Comparison of ENCODE assay signal across 27 cellular contexts in the genomic region with DNA sequence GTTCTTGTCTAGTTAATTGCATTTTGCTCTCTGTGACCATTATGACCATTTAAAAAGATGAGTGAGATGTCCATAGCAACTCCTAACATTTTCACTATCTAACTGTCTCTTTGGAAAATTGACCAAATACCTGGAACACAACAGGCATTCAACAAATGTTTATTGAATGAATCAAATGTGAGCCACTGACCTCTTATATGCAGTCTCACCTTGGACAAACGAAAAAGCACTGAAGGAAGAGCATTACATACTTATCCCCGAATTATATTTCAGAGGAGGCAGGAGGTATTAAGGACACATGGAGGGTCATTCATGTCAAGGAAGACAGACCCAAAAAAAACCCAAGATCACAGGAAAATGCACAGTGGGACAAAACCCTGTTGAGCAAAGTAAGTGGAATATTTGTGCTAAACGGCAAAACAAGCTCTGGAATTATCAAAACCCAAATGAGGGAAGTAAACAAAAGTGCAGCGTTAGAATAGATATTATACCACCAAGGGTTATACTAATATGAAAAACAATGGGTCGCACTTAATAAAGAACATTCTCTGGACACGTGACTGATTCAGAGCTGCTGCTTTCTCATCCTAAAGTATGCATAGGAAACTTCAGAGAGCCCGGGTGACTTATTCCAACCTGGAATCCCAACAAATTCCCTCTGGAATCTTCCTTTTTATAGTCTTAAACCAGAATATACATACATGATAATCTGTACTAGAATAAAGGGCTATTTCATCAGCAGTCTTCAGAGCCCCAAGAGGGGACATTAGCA.
"Had no signal": no experiment of that assay in that cellular context is flagged by ENCODE, and none has a peak within 500 bp of the region (broad histone marks: within the 10 kb centered on the region; RNA-seq: fewer than 3 reads in every experiment).

No MANE protein-coding gene starts in this region.

- H3K36me3 ChIP-seq: ascending aorta, esophagus squamous epithelium, gastrocnemius medialis, heart left ventricle, lower lobe of right lung, neural progenitor cell, spleen, thoracic aorta, upper lobe of right lung, WERI-Rb-1 had no signal

- H3K4me2 ChIP-seq: neural progenitor cell had no signal

- H3K4me3 Mint-ChIP-seq: activated CD4-positive, alpha-beta T cell treated with anti-CD3 and anti-CD28 coated beads, Interleukin-2, amount 10 ng/mL, durations not matched to agents 7 days and 5 days; activated CD8-positive, alpha-beta memory T cell treated with anti-CD3 and anti-CD28 coated beads, Interleukin-2, amount 10 ng/mL, durations not matched to agents 7 days and 5 days; activated CD8-positive, alpha-beta T cell treated with anti-CD3 and anti-CD28 coated beads for 36 hours; activated T-helper 1 cell treated with anti-CD3 and anti-CD28 coated beads, Interleukin-12 subunit alpha, Interleukin-12 subunit beta, Interleukin-2, Interleukin-4 antibody, amounts not matched to agents 30 ng/mL and 10 ng/mL and 1 ng/mL, durations not matched to agents 14 hours and 24 hours and 36 hours; effector memory CD8-positive, alpha-beta T cell; naive thymus-derived CD8-positive, alpha-beta T cell; neural progenitor cell had no signal

- ATAC-seq: activated CD8-positive, alpha-beta memory T cell treated with anti-CD3 and anti-CD28 coated beads, Interleukin-2, amount 10 ng/mL, durations not matched to agents 7 days and 5 days; activated CD8-positive, alpha-beta T cell treated with anti-CD3 and anti-CD28 coated beads for 36 hours; effector memory CD8-positive, alpha-beta T cell; gastrocnemius medialis; heart left ventricle; left colon; lower lobe of right lung; naive thymus-derived CD8-positive, alpha-beta T cell; upper lobe of right lung had no signal

- H3K27me3 ChIP-seq: ascending aorta, esophagus squamous epithelium, gastrocnemius medialis, heart left ventricle, upper lobe of right lung had no signal

- H3K9ac ChIP-seq: neural progenitor cell had no signal

- H3K36me3 Mint-ChIP-seq: activated CD8-positive, alpha-beta memory T cell treated with anti-CD3 and anti-CD28 coated beads, Interleukin-2, amount 10 ng/mL, durations not matched to agents 7 days and 5 days; neural progenitor cell had no signal

- H2AFZ ChIP-seq: neural progenitor cell had no signal

- FAIRE-seq: colon had no signal

- H3K9me3 ChIP-seq: ascending aorta, esophagus squamous epithelium, gastrocnemius medialis, heart left ventricle, lower lobe of right lung, spleen, thoracic aorta, upper lobe of right lung had no signal

- H3K4me1 ChIP-seq: neural progenitor cell, spleen, upper lobe of right lung had no signal

- H3K27ac ChIP-seq: lower lobe of right lung, neural progenitor cell, spleen, thoracic aorta, upper lobe of right lung, WERI-Rb-1 had no signal

- DNase-seq: activated CD4-positive, alpha-beta T cell treated with anti-CD3 and anti-CD28 coated beads, Interleukin-2, amount 10 ng/mL, durations not matched to agents 7 days and 5 days; activated CD4-positive, CD25-positive, alpha-beta regulatory T cell treated with anti-CD3 and anti-CD28 coated beads, Interleukin-2, amount 50 U/mL, for 72 hours; activated CD8-positive, alpha-beta memory T cell treated with anti-CD3 and anti-CD28 coated beads, Interleukin-2, amount 10 ng/mL, durations not matched to agents 7 days and 5 days; activated CD8-positive, alpha-beta T cell treated with anti-CD3 and anti-CD28 coated beads for 36 hours; activated gamma-delta T cell; activated naive CD4-positive, alpha-beta T cell treated with anti-CD3 and anti-CD28 coated beads, Interleukin-2, amount 50 U/mL, for 16 hours; central memory CD4-positive, alpha-beta T cell; dorsolateral prefrontal cortex; effector memory CD8-positive, alpha-beta T cell; esophagus squamous epithelium; gastrocnemius medialis; heart left ventricle; islet precursor cell; left colon; lower lobe of right lung; naive thymus-derived CD8-positive, alpha-beta T cell; retina; spleen; stimulated activated CD4-positive, alpha-beta T cell treated with anti-CD3 and anti-CD28 coated beads, Interleukin-4, amount 100 ng/mL, for 1 hour; stimulated activated naive CD4-positive, alpha-beta T cell; upper lobe of right lung; WERI-Rb-1 had no signal

- H3K27ac Mint-ChIP-seq: activated CD4-positive, alpha-beta T cell treated with anti-CD3 and anti-CD28 coated beads, Interleukin-2, amount 10 ng/mL, durations not matched to agents 7 days and 5 days; activated CD8-positive, alpha-beta memory T cell treated with anti-CD3 and anti-CD28 coated beads, Interleukin-2, amount 10 ng/mL, durations not matched to agents 7 days and 5 days; activated CD8-positive, alpha-beta T cell treated with anti-CD3 and anti-CD28 coated beads for 36 hours; activated T-helper 1 cell treated with anti-CD3 and anti-CD28 coated beads, Interleukin-12 subunit alpha, Interleukin-12 subunit beta, Interleukin-2, Interleukin-4 antibody, amounts not matched to agents 30 ng/mL and 10 ng/mL and 1 ng/mL, durations not matched to agents 14 hours and 24 hours and 36 hours; effector memory CD8-positive, alpha-beta T cell; neural progenitor cell had no signal

- H3K9me3 Mint-ChIP-seq: activated CD4-positive, alpha-beta T cell treated with anti-CD3 and anti-CD28 coated beads, Interleukin-2, amount 10 ng/mL, durations not matched to agents 7 days and 5 days; activated CD8-positive, alpha-beta T cell treated with anti-CD3 and anti-CD28 coated beads for 36 hours; activated T-helper 1 cell treated with anti-CD3 and anti-CD28 coated beads, Interleukin-12 subunit alpha, Interleukin-12 subunit beta, Interleukin-2, Interleukin-4 antibody, amounts not matched to agents 30 ng/mL and 10 ng/mL and 1 ng/mL, durations not matched to agents 14 hours and 24 hours and 36 hours; effector memory CD8-positive, alpha-beta T cell had no signal

- H3K4me1 Mint-ChIP-seq: activated CD4-positive, alpha-beta T cell treated with anti-CD3 and anti-CD28 coated beads, Interleukin-2, amount 10 ng/mL, durations not matched to agents 7 days and 5 days had no signal

- H3K4me3 ChIP-seq: ascending aorta, esophagus squamous epithelium, neural progenitor cell, spleen, thoracic aorta had no signal
